10 cellular contexts compared by ENCODE assay signal in the genomic region with DNA sequence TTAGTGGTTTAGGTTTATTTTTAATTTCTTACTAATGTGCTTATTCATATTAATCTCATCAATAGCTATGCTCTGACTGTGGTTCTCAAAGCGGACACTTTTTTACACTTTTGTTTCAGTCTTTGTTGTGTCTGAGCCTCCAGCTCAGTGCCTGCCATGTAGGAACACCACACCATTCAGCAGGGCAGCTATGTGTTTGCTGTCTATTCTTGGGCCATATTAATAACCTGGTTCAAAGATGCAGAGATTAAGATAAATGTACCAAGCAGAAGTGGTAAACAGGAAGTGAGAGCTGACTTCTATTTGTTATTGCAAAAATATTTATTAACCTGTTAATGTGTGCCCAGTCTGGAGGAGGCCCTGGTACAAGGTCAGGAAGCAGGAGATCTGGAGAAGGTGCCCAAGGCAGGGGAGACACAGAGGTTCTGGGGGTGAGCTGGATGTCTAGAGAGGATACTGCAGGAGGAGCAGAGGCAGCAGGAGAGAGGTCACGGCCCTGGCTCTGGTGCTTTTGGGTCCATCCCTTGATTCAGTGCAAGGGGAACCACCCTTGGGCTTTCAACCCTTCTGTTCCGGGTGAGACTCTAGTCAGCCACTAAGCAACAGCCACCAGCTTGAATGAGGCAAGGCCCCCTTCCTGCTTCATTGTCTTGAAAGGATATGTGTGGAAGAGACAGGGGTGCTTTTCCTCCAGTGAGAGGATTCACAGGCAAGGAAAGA. TPM values are rescaled to one million over a fixed set of nuclear protein-coding genes. Genes with fewer than 3 reads are reported as not detected.
A peak's percentile ranks its signal among the peaks of the same experiment; 100 is the strongest.
DNase-seq lines count a peak whose midpoint lies in the region; ATAC-seq, FAIRE-seq and TF ChIP-seq lines count a peak whose summit lies in the region.
"Had no signal": no experiment of that assay in that cellular context is flagged by ENCODE, and none has a peak within 500 bp of the region (broad histone marks: within the 10 kb centered on the region; RNA-seq: fewer than 3 reads in every experiment).

No MANE protein-coding gene starts in this region.

- H3K4me1 Mint-ChIP-seq in endodermal cell, result peaks cover 40% of the 10 kb centered on the region

- H3K4me1 ChIP-seq in heart right ventricle (peaks cover 0 to 12% (median 0%) of the 10 kb centered on the region in 9 donors), hepatocyte (ENCODE audit: insufficient read depth) (peaks cover 23% of the 10 kb centered on the region), endodermal cell (ENCODE audit: control insufficient read depth, insufficient read depth, low read length) (peaks cover 15% of the 10 kb centered on the region)
- H3K4me1 ChIP-seq: esophagus squamous epithelium, SJCRH30 had no signal

- peaks cover 21% of the 10 kb centered on the region for H3K36me3 Mint-ChIP-seq in endodermal cell (ENCODE audit: low read depth)

- no peak overlapping the region for H3K4me2 ChIP-seq in hepatocyte

- ATAC-seq in heart right ventricle (peak in 1 of 8 donors; percentile 38), Right ventricle myocardium inferior (no peak), HG03460 (IDR thresholded peaks at IDR 0.05; ENCODE audit: unreplicated experiment) (peak; percentile 53)

- H3K79me2 ChIP-seq in hepatocyte, result no peaks in the 10 kb centered on the region

- DNase-seq in heart right ventricle (no peak), Right ventricle myocardium inferior (ENCODE audit: missing footprints) (no peak), hepatocyte (ENCODE audit: low spot score) (no peak), ureter (ENCODE audit: low spot score) (peak; percentile 39), H54 (ENCODE audit: insufficient read length, low spot score) (no peak), endodermal cell (no peak), occipital lobe (lab: John Stamatoyannopoulos, UW) (no peak)
- DNase-seq: esophagus squamous epithelium, SJCRH30 had no signal

- H3K27ac Mint-ChIP-seq in endodermal cell, result no peak overlapping the region

- H3K27me3 Mint-ChIP-seq in endodermal cell (ENCODE audit: insufficient read depth), result peaks cover 1% of the 10 kb centered on the region

- H3K36me3 ChIP-seq in heart right ventricle (no peaks in the 10 kb centered on the region), hepatocyte (replicated peaks; ENCODE audit: insufficient read depth, low read depth) (no peaks in the 10 kb centered on the region), endodermal cell (ENCODE audit: control insufficient read depth, insufficient read depth, low read length) (no peaks in the 10 kb centered on the region)
- H3K36me3 ChIP-seq: esophagus squamous epithelium, SJCRH30 had no signal

- no peak for FAIRE-seq in H54 (lab: Jason Lieb, UNC)

- no peak overlapping the region for H3K9ac ChIP-seq in endodermal cell (ENCODE audit: extremely low read depth, low read length, poor library complexity, severe bottlenecking)

- H3K27me3 ChIP-seq in heart right ventricle (peaks cover 0 to 5% (median 0%) of the 10 kb centered on the region in 7 donors), hepatocyte (no peaks in the 10 kb centered on the region), endodermal cell (ENCODE audit: control insufficient read depth, insufficient read depth, low read length, poor library complexity, severe bottlenecking) (no peaks in the 10 kb centered on the region)
- H3K27me3 ChIP-seq: esophagus squamous epithelium, SJCRH30 had no signal

- H3K9me2 ChIP-seq in hepatocyte (replicated peaks; ENCODE audit: insufficient read depth), result no peaks in the 10 kb centered on the region

- H3K27ac ChIP-seq in heart right ventricle (peak overlapping the region in 1 of 10 donors; percentile 89), hepatocyte (peak overlapping the region; percentile 82), endodermal cell (ENCODE audit: low read depth, low read length) (no peak overlapping the region)
- H3K27ac ChIP-seq: SJCRH30 had no signal

- peaks cover 0 to 16% (median 0%) of the 10 kb centered on the region in 11 donors for H3K9me3 ChIP-seq in heart right ventricle
- H3K9me3 ChIP-seq in hepatocyte (ENCODE audit: low read depth), result no peaks in the 10 kb centered on the region
- peaks cover 42% of the 10 kb centered on the region for H3K9me3 ChIP-seq in endodermal cell (ENCODE audit: control insufficient read depth, low read length)
- H3K9me3 ChIP-seq: esophagus squamous epithelium had no signal

- H3K9me3 Mint-ChIP-seq in endodermal cell, result peaks cover 44% of the 10 kb centered on the region

- 92 to 93% methylated on average over 3 of the region's 3 CpGs for WGBS in heart right ventricle, 2 donors
- 94% methylated on average over 3 of the region's 3 CpGs for WGBS in hepatocyte (ENCODE audit: low lambda C conversion rate, missing lambda C conversion rate)
- WGBS in endodermal cell (ENCODE audit: insufficient coverage in 1 of 2, insufficient read length in 1 of 2), 2 experiments, result 91 to 92% methylated on average over 2 to 3 of the region's 3 CpGs

- TF ChIP-seq POLR2A in H54 (IDR thresholded peaks at IDR 0.05; ENCODE audit: low read depth, low read length), result no peak

- no peak overlapping the region for H2AFZ ChIP-seq in hepatocyte

- TF ChIP-seq CTCF in heart right ventricle (IDR thresholded peaks at IDR 0.05) (no peak), hepatocyte (IDR thresholded peaks at IDR 0.05; ENCODE audit: poor library complexity) (no peak), endodermal cell (conservative IDR thresholded peaks at IDR 0.05) (no peak)

- intact Hi-C loops in heart right ventricle (cut with DNase I) (no loop called here), Right ventricle myocardium inferior (cut with DNase I) (no loop called here)

- H3K4me3 Mint-ChIP-seq in endodermal cell, result no peak overlapping the region

- peak overlapping the region in 7 of 10 donors; percentile 8 to 59 (median 21) for H3K4me3 ChIP-seq in heart right ventricle
- H3K4me3 ChIP-seq in hepatocyte, result no peak overlapping the region
- no peak overlapping the region for H3K4me3 ChIP-seq in endodermal cell (ENCODE audit: low read length)
- H3K4me3 ChIP-seq: SJCRH30 had no signal

- no peaks in the 10 kb centered on the region for H4K20me1 ChIP-seq in hepatocyte (ENCODE audit: insufficient read depth, poor library complexity, severe bottlenecking)

RNA-seq across cellular contexts. Expression of a gene that starts 1.9 kb away (rescaled TPM):
- total RNA-seq in heart right ventricle, result 10 to 100 TPM in 1 of 10 donors, 1 to 10 TPM in 9; 1.7 to 17.7 (median 3.7) TPM
- polyA plus RNA-seq in heart right ventricle, result 1 to 10 TPM; 2.5 to 4.8 TPM
- 6.0 TPM for total RNA-seq in Right ventricle myocardium inferior
- 4.7 and 11.5 TPM in 2 replicates for total RNA-seq in hepatocyte
- 3.9 and 4.1 TPM in 2 replicates for polyA plus RNA-seq in hepatocyte
- total RNA-seq in ureter, result 13.0 TPM
- total RNA-seq in endodermal cell, result 10 to 100 TPM in 1 of 2 donors, 1 to 10 TPM in 1; 7.6 to 13.5 TPM
- 2.6 TPM for polyA plus RNA-seq in endodermal cell (2013, experiment 1 of 2)
- 2.7 TPM for polyA plus RNA-seq in endodermal cell (2013, experiment 2 of 2)
- 3.4 TPM for total RNA-seq in occipital lobe

RNA-seq across cellular contexts. Expression of a gene that starts 53.1 kb away (rescaled TPM):
- total RNA-seq in heart right ventricle (100 to 1,000 TPM in 9 of 10 donors, 10 to 100 TPM in 1; 99.4 to 203 (median 136) TPM), Right ventricle myocardium inferior (97.8 TPM), hepatocyte (18.5 and 22.9 TPM in 2 replicates), ureter (48.2 TPM), endodermal cell (100 to 1,000 TPM in 1 of 2 donors, 10 to 100 TPM in 1; 95.1 to 125 TPM), occipital lobe (12.0 TPM)
- polyA plus RNA-seq in heart right ventricle (10 to 100 TPM; 19.7 to 29.3 TPM), hepatocyte (12.2 and 18.2 TPM in 2 replicates)
- 32.0 TPM for polyA plus RNA-seq in endodermal cell (2013, experiment 1 of 2)
- 35.9 TPM for polyA plus RNA-seq in endodermal cell (2013, experiment 2 of 2)

Comparison
In these comparisons a context has a peak if more than half of its experiments do, and no peak if none do; other contexts are left out.
1. H3K4me3 ChIP-seq: peak in heart right ventricle (7 of 10); none in hepatocyte (single experiment) and endodermal cell (single experiment).